In the genomic region with DNA sequence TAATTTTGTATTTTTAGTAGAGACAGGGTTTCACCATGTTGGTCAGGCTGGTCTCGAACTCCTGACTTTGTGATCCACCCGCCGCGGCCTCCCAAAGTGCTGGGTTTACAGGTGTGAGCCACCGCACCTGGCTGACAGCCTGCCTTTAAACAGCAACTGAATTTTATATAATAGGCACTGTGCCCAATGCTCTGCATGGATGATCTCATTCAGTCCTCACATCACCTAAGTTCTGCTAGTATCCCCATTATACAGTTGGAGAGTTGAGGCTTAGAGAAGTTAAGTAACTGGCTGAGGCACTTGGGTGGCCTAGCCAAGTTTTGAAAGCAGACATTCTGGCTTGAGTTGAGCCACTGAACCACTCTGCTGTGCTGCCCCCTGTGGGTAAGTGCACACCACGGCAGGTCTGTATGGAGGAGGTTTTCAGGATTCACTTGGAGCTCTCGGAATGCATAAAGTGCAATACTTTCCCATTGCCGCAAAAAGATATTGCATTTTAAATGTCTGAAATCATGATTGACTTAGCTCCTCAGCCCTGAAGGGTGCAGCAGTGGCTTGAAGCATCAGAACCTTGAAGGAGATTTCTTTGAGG, we compare ENCODE assay signal across 9 cellular contexts.
DNase-seq lines count a peak whose midpoint lies in the region; ATAC-seq and TF ChIP-seq lines count a peak whose summit lies in the region.
"Had no signal": no experiment of that assay in that cellular context is flagged by ENCODE, and none has a peak within 500 bp of the region (broad histone marks: within the 10 kb centered on the region; RNA-seq: fewer than 3 reads in every experiment).

No MANE protein-coding gene starts in this region.

- CTCF ChIA-PET in BJ (lab: Yijun Ruan, JAX), result interaction anchor here (0.9 to 2.9 kb wide), 6 partner anchors 14 to 234 kb away, joined by 3 to 9 read pairs (median 3); no protein-coding TSS in a partner anchor

- TF ChIP-seq CTCF in BJ (IDR thresholded peaks at IDR 0.05; ENCODE audit: insufficient read depth, low read depth, low read length), result peak; percentile 57
- TF ChIP-seq CTCF in HFF-Myc (IDR thresholded peaks at IDR 0.05; ENCODE audit: low read depth, low read length, missing control alignments), result peak; percentile 72
- peak; percentile 62 for TF ChIP-seq CTCF in WI38 (IDR thresholded peaks at IDR 0.05; ENCODE audit: low read depth, low read length)

- no peaks in the 10 kb centered on the region for H3K27me3 ChIP-seq in BJ (ENCODE audit: control insufficient read depth, insufficient read depth, low read length)

- no peak for DNase-seq in BJ (ENCODE audit: low read depth)
- no peak for DNase-seq in HFF-Myc (ENCODE audit: extremely low read depth, low read depth)
- DNase-seq in left colon, result peak in 1 of 2 donors; percentile 13
- DNase-seq in posterior vena cava (ENCODE audit: low spot score), result no peak
- no peak for DNase-seq in medulla oblongata (ENCODE audit: extremely low spot score)
- DNase-seq: SHP77 treated with DMSO at 0.1 percent for 48 hours had no signal

- intact Hi-C loops in left colon (cut with DNase I, micrococcal nuclease) (no loop called here), posterior vena cava (cut with DNase I) (no loop called here)

- POLR2A ChIA-PET in BJ (lab: Charles Lee), result no interaction called here

- H3K36me3 ChIP-seq in BJ (ENCODE audit: control insufficient read depth, insufficient read depth, low read length), result no peaks in the 10 kb centered on the region

- ATAC-seq in left colon (peak; percentile 47), GM21381 (IDR thresholded peaks at IDR 0.05; ENCODE audit: unreplicated experiment) (no peak), GM18907 (IDR thresholded peaks at IDR 0.05; ENCODE audit: unreplicated experiment) (no peak)

- H3K4me3 ChIP-seq in BJ (ENCODE audit: low read depth, low read length), result no peak overlapping the region
- H3K4me3 ChIP-seq in HFF-Myc (replicated peaks; ENCODE audit: low read depth, low read length), result no peak overlapping the region
- no peak overlapping the region for H3K4me3 ChIP-seq in WI38 (ENCODE audit: low read depth, low read length)
